Comparison of ENCODE assay signal across 11 cellular contexts in the genomic region with DNA sequence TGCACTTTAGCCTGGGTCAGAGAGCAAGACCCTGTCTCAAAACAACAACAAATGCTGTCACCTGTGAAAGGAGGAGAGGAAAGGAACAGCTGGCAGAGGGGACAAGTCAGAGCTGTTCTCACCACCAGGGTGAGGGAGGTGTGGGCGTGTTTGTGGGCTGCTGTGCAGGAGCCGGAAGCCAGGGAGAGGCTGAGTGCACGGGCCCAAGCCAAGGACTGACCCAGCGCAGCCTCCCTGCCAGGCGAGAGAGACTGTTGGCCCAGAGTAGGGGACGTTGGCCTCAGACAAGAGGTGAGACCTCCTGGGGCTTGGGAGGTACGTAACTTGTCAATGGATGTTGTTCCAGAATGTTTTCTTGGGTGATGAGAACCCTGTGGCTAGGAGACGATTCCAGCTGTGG. TPM values are rescaled to one million over a fixed set of nuclear protein-coding genes. Genes with fewer than 3 reads are reported as not detected.
A peak's percentile ranks its signal among the peaks of the same experiment; 100 is the strongest.
DNase-seq lines count a peak whose midpoint lies in the region; ATAC-seq and TF ChIP-seq lines count a peak whose summit lies in the region.
"Had no signal": no experiment of that assay in that cellular context is flagged by ENCODE, and none has a peak within 500 bp of the region (broad histone marks: within the 10 kb centered on the region; RNA-seq: fewer than 3 reads in every experiment).

No MANE protein-coding gene starts in this region.

- no peak overlapping the region for H3K4me2 ChIP-seq in mammary epithelial cell (ENCODE audit: insufficient read depth, low read depth, low read length)

- H3K27ac ChIP-seq in breast epithelium (peak overlapping the region; percentile 80 to 86), mammary epithelial cell (ENCODE audit: insufficient read depth, low read depth, low read length) (no peak overlapping the region), lower lobe of right lung (peak overlapping the region; percentile 76), aorta (ENCODE audit: low read depth in 1 of 2, low read length in 2 of 2) (peak overlapping the region; percentile 26 to 54), adrenal gland (peak overlapping the region in 2 of 5 donors; percentile 27 to 41)

- in situ Hi-C loops in mammary epithelial cell (cut with MboI; ENCODE audit: low sequenced_read_pairs in 2 of 2) = no loop called here

- no peaks in the 10 kb centered on the region for H4K20me1 ChIP-seq in mammary epithelial cell (ENCODE audit: insufficient read depth, low read length)

- 59% methylated on average over 8 of the region's 8 CpGs for WGBS in mammary epithelial cell (ENCODE audit: low coverage, missing lambda C conversion rate)
- 11 to 29% methylated on average over 8 of the region's 8 CpGs for WGBS in aorta, 2 donors
- 61 to 87% (median 69%) methylated on average over 6 to 8 of the region's 8 CpGs for WGBS in adrenal gland, 4 donors

- no peaks in the 10 kb centered on the region for H3K79me2 ChIP-seq in mammary epithelial cell (ENCODE audit: insufficient read depth, low read length)

- no peak overlapping the region for H3K9ac ChIP-seq in mammary epithelial cell (ENCODE audit: insufficient read depth, low read length)

- peak overlapping the region in 1 of 3 donors; percentile 2 for H3K4me3 ChIP-seq in breast epithelium
- H3K4me3 ChIP-seq in mammary epithelial cell (replicated peaks in 1 of 3; ENCODE audit: insufficient read depth in 1 of 3, low read depth in 2 of 3, low read length in 3 of 3) = no peak overlapping the region
- no peak overlapping the region for H3K4me3 ChIP-seq in lower lobe of right lung
- H3K4me3 ChIP-seq in aorta (ENCODE audit: low read length in 2 of 2) = no peak overlapping the region
- H3K4me3 ChIP-seq in adrenal gland = no peak overlapping the region

- peaks cover 5% of the 10 kb centered on the region for H3K27me3 Mint-ChIP-seq in activated naive CD8-positive, alpha-beta T cell treated with anti-CD3 and anti-CD28 coated beads, Interleukin-2, amount 50 U/mL, for 24 hours

- no peaks in the 10 kb centered on the region for H3K9me3 Mint-ChIP-seq in activated naive CD8-positive, alpha-beta T cell treated with anti-CD3 and anti-CD28 coated beads, Interleukin-2, amount 50 U/mL, for 24 hours

- CTCF ChIA-PET in mammary epithelial cell (lab: Charles Lee; ENCODE audit: low non-redundant PET) = no interaction called here

- H3K4me1 ChIP-seq in breast epithelium = peaks cover 0 to 29% of the 10 kb centered on the region in 2 donors
- peaks cover under 1% of the 10 kb centered on the region for H3K4me1 ChIP-seq in mammary epithelial cell (ENCODE audit: insufficient read depth, low read length)
- peaks cover 98% of the 10 kb centered on the region for H3K4me1 ChIP-seq in lower lobe of right lung
- H3K4me1 ChIP-seq in aorta (ENCODE audit: control insufficient read depth in 1 of 2, insufficient read depth in 2 of 2, low read length in 2 of 2) = no peaks in the 10 kb centered on the region
- no peaks in the 10 kb centered on the region for H3K4me1 ChIP-seq in adrenal gland (replicated peaks in 1 of 2)

- TF ChIP-seq CTCF in breast epithelium (IDR thresholded peaks at IDR 0.05) (peak in 1 of 3 donors; percentile 30), mammary epithelial cell (conservative IDR thresholded peaks at IDR 0.05 in 1 of 2, IDR thresholded peaks at IDR 0.05 in 1 of 2; ENCODE audit: extremely low read depth in 1 of 2, insufficient read depth in 1 of 2, low read depth in 1 of 2, low read length in 2 of 2) (no peak), lower lobe of right lung (IDR thresholded peaks at IDR 0.05) (no peak), adrenal gland (IDR thresholded peaks at IDR 0.05) (no peak)

- intact Hi-C loops in breast epithelium (cut with DNase I; ENCODE audit: low total_unique reads) = loop anchor here (5.0 to 10.0 kb wide), 2 partner anchors 747 to 1475 kb away; no protein-coding TSS in a partner anchor
- intact Hi-C loops in mammary epithelial cell (cut with micrococcal nuclease) = no loop called here
- intact Hi-C loops in lower lobe of right lung (cut with DNase I) = no loop called here
- intact Hi-C loops in aorta (cut with DNase I) = no loop called here
- intact Hi-C loops in adrenal gland (cut with DNase I) = no loop called here

- TF ChIP-seq POLR2A in breast epithelium (IDR thresholded peaks at IDR 0.05) (no peak), adrenal gland (IDR thresholded peaks at IDR 0.05) (no peak)

- no peaks in the 10 kb centered on the region for H3K36me3 Mint-ChIP-seq in activated naive CD8-positive, alpha-beta T cell treated with anti-CD3 and anti-CD28 coated beads, Interleukin-2, amount 50 U/mL, for 24 hours (ENCODE audit: low read depth)

- peak overlapping the region; percentile 35 for H3K27ac Mint-ChIP-seq in activated naive CD8-positive, alpha-beta T cell treated with anti-CD3 and anti-CD28 coated beads, Interleukin-2, amount 50 U/mL, for 24 hours

- BruUV-seq in mammary epithelial cell (replicated peaks; lab: Mats Ljungman, UMichigan) = no TSS peak

- peak; percentile 59 for ATAC-seq in activated naive CD8-positive, alpha-beta T cell treated with anti-CD3 and anti-CD28 coated beads, Interleukin-2, amount 50 U/mL, for 24 hours
- ATAC-seq in lower lobe of right lung (peak; percentile 40 to 47), aorta (ENCODE audit: low FRiP score) (peak; percentile 61), HG02642 (IDR thresholded peaks at IDR 0.05; ENCODE audit: poor library complexity, unreplicated experiment) (no peak)

- no peaks in the 10 kb centered on the region for H3K36me3 ChIP-seq in breast epithelium
- H3K36me3 ChIP-seq in mammary epithelial cell (ENCODE audit: insufficient read depth, low read length) = no peaks in the 10 kb centered on the region
- no peaks in the 10 kb centered on the region for H3K36me3 ChIP-seq in lower lobe of right lung
- no peaks in the 10 kb centered on the region for H3K36me3 ChIP-seq in aorta (ENCODE audit: control insufficient read depth in 1 of 2, insufficient read depth in 2 of 2, low read length in 1 of 2)
- H3K36me3 ChIP-seq in adrenal gland (replicated peaks in 1 of 2) = no peaks in the 10 kb centered on the region

- dilution Hi-C loops in mammary epithelial cell (cut with HindIII; ENCODE audit: low sequenced_read_pairs) = no loop called here

- no peaks in the 10 kb centered on the region for H3K27me3 ChIP-seq in breast epithelium
- H3K27me3 ChIP-seq in mammary epithelial cell (ENCODE audit: insufficient read depth, low read length) = no peaks in the 10 kb centered on the region
- no peaks in the 10 kb centered on the region for H3K27me3 ChIP-seq in lower lobe of right lung (ENCODE audit: low read depth)
- no peaks in the 10 kb centered on the region for H3K27me3 ChIP-seq in aorta (ENCODE audit: control insufficient read depth in 1 of 2, insufficient read depth in 2 of 2, low read length in 1 of 2)
- peaks cover under 1% of the 10 kb centered on the region for H3K27me3 ChIP-seq in adrenal gland

- no peaks in the 10 kb centered on the region for H3K9me3 ChIP-seq in breast epithelium
- no peaks in the 10 kb centered on the region for H3K9me3 ChIP-seq in mammary epithelial cell (replicated peaks; ENCODE audit: insufficient read depth, low read length)
- H3K9me3 ChIP-seq in lower lobe of right lung = no peaks in the 10 kb centered on the region
- no peaks in the 10 kb centered on the region for H3K9me3 ChIP-seq in aorta (ENCODE audit: control insufficient read depth, low read length)
- no peaks in the 10 kb centered on the region for H3K9me3 ChIP-seq in adrenal gland (replicated peaks in 1 of 3)

- no peak overlapping the region for H3K4me3 Mint-ChIP-seq in activated naive CD8-positive, alpha-beta T cell treated with anti-CD3 and anti-CD28 coated beads, Interleukin-2, amount 50 U/mL, for 24 hours

- peaks cover 23% of the 10 kb centered on the region for H3K4me1 Mint-ChIP-seq in activated naive CD8-positive, alpha-beta T cell treated with anti-CD3 and anti-CD28 coated beads, Interleukin-2, amount 50 U/mL, for 24 hours

- DNase-seq in breast epithelium (ENCODE audit: low spot score in 2 of 2) (peak in 1 of 2 donors; percentile 70), mammary epithelial cell (no peak), lower lobe of right lung (no peak), aorta (peak; percentile 75 to 91), adrenal gland (no peak), germinal center (ENCODE audit: low spot score) (no peak)
- DNase-seq in activated naive CD8-positive, alpha-beta T cell treated with anti-CD3 and anti-CD28 coated beads, Interleukin-2, amount 50 U/mL, for 24 hours = no peak
- DNase-seq: NCI-H187 treated with DMSO at 0.1 percent for 48 hours, small intestine had no signal

- H2AFZ ChIP-seq in mammary epithelial cell (ENCODE audit: low read depth, low read length) = no peak overlapping the region

RNA-seq across cellular contexts. Expression of a gene that starts 10.7 kb away (rescaled TPM):
- total RNA-seq in breast epithelium (10 to 100 TPM in 2 of 3 donors, 1 to 10 TPM in 1; 5.3 to 14.1 (median 11.5) TPM), mammary epithelial cell (under 1 TPM in 1 of 2 donors, not detected in 1; 0.67 TPM), lower lobe of right lung (42.0 TPM), aorta (10 to 100 TPM; 31.3 to 56.2 TPM), adrenal gland (10 to 100 TPM in 1 of 8 donors, 1 to 10 TPM in 7; 4.9 to 15.1 (median 7.7) TPM)
- polyA plus RNA-seq in mammary epithelial cell (not detected), aorta (1 to 10 TPM; 2.3 to 3.1 TPM), adrenal gland (10 to 100 TPM in 2 of 3 donors, under 1 TPM in 1; 0.90 to 25.1 (median 10.4) TPM)
- 1.3 TPM for polyA minus RNA-seq in mammary epithelial cell

RNA-seq across cellular contexts. Expression of a gene that starts 45.8 kb away (rescaled TPM):
- 10 to 100 TPM; 26.9 to 61.6 (median 50.1) TPM for total RNA-seq in breast epithelium
- total RNA-seq in mammary epithelial cell = 100 to 1,000 TPM in 1 of 2 donors, 10 to 100 TPM in 1; 63.2 to 105 TPM
- 44.6 TPM for polyA plus RNA-seq in mammary epithelial cell
- 80.4 TPM for polyA minus RNA-seq in mammary epithelial cell
- 38.8 TPM for total RNA-seq in lower lobe of right lung
- total RNA-seq in aorta = 10 to 100 TPM; 35.2 to 36.6 TPM
- 10 to 100 TPM in 1 of 2 donors, 1 to 10 TPM in 1; 8.0 to 37.6 TPM for polyA plus RNA-seq in aorta
- 10 to 100 TPM; 27.8 to 65.5 (median 42.4) TPM for total RNA-seq in adrenal gland
- 10 to 100 TPM; 19.0 to 62.3 (median 46.8) TPM for polyA plus RNA-seq in adrenal gland

RNA-seq across cellular contexts. Expression of a gene that starts 51.0 kb away (rescaled TPM):
- total RNA-seq in breast epithelium (10 to 100 TPM in 2 of 3 donors, not detected in 1; 12.8 to 33.8 TPM), mammary epithelial cell (10 to 100 TPM in 1 of 2 donors, 1 to 10 TPM in 1; 3.1 to 13.8 TPM), lower lobe of right lung (3.7 TPM), aorta (not detected), adrenal gland (1 to 10 TPM in 6 of 8 donors, under 1 TPM in 2; 0.61 to 4.2 (median 1.7) TPM)
- polyA plus RNA-seq in mammary epithelial cell (2.0 TPM), aorta (1 to 10 TPM in 1 of 2 donors, not detected in 1; 3.5 TPM), adrenal gland (under 1 TPM; 0.32 to 0.40 (median 0.34) TPM)
- polyA minus RNA-seq in mammary epithelial cell = 2.3 TPM
- total RNA-seq: T-helper 1 cell treated with Interleukin-12 subunit alpha and Interleukin-12 subunit beta and Interleukin-4 antibody, amounts not matched to agents 30 ng/mL and 1 ng/mL, for 36 hours had no signal

Comparison
In these comparisons a context has a peak if more than half of its experiments do, and no peak if none do; other contexts are left out.
1. DNase-seq: peak in aorta (2 of 2); none in mammary epithelial cell (single experiment), activated naive CD8-positive, alpha-beta T cell treated with anti-CD3 and anti-CD28 coated beads, Interleukin-2, amount 50 U/mL, for 24 hours (single experiment), lower lobe of right lung (single experiment), adrenal gland (0 of 7) and germinal center (single experiment).